Comparison of ENCODE assay signal across 8 cellular contexts in genomic region chr3:101574388-101575156, GRCh38. TPM values are rescaled to one million over a fixed set of nuclear protein-coding genes. Genes with fewer than 3 reads are reported as not detected.
A peak's percentile ranks its signal among the peaks of the same experiment; 100 is the strongest.
DNase-seq lines count a peak whose midpoint lies in the region; ATAC-seq and TF ChIP-seq lines count a peak whose summit lies in the region.

No MANE protein-coding gene starts in this region.

- TF ChIP-seq CTCF in A673 (conservative IDR thresholded peaks at IDR 0.05; ENCODE audit: low read depth, low read length) (no peak), GM12864 (IDR thresholded peaks at IDR 0.05; ENCODE audit: low read depth, low read length, missing control alignments) (no peak), WTC11 (IDR thresholded peaks at IDR 0.05) (no peak), epithelial cell of esophagus (IDR thresholded peaks at IDR 0.05; ENCODE audit: insufficient read depth, low read depth, low read length, missing control alignments) (no peak)

- ATAC-seq in HG02642 (IDR thresholded peaks at IDR 0.05; ENCODE audit: poor library complexity, unreplicated experiment) (peak; percentile 52), WTC11 (peak; percentile 57)

- CTCF ChIA-PET in A673 (lab: Charles Lee) = interaction anchor here (0.6 to 1.0 kb wide), 2 partner anchors 17 to 116 kb away, joined by 3 to 11 read pairs; no protein-coding TSS in a partner anchor
- CTCF ChIA-PET in WTC11 (lab: Charles Lee) = interaction anchor here (1.0 to 1.8 kb wide), 17 partner anchors 9 to 204 kb away, joined by 3 to 18 read pairs (median 4); partner anchors contain the start of genes CEP97, NXPE3 and TRMT10C

- TSS peak; percentile 45 for BruUV-seq in A673 (replicated peaks; lab: Mats Ljungman, UMichigan)

- intact Hi-C loops in A673 (cut with micrococcal nuclease; ENCODE audit: unreplicated experiment) = loop anchor here (5.0 kb wide), 1 partner anchor 103 kb away; the partner anchor contains the start of gene ZBTB11

- POLR2A ChIA-PET in A673 (lab: Charles Lee; ENCODE audit: low non-redundant PET) = interaction anchor here (0.6 to 0.7 kb wide), 2 partner anchors 34 to 1258 kb away, joined by 3 to 13 read pairs; no protein-coding TSS in a partner anchor
- POLR2A ChIA-PET in WTC11 (lab: Charles Lee) = interaction anchor here (0.5 to 3.1 kb wide), 6 partner anchors 9 to 114 kb away, joined by 3 to 31 read pairs (median 4); partner anchors contain the start of genes TRMT10C and ZBTB11

- H3K4me3 ChIP-seq in A673 (ENCODE audit: low read depth, low read length, poor library complexity, severe bottlenecking) = peak overlapping the region; percentile 84
- peak overlapping the region; percentile 65 for H3K4me3 ChIP-seq in GM12864 (ENCODE audit: low read depth, low read length)
- H3K4me3 ChIP-seq in epithelial cell of esophagus (ENCODE audit: low read length) = peak overlapping the region; percentile 96
- peak overlapping the region; percentile 80 for H3K4me3 ChIP-seq in mononuclear cell (ENCODE audit: low read length)

- peak overlapping the region; percentile 89 for H3K27ac Mint-ChIP-seq in WTC11

- peaks cover 12% of the 10 kb centered on the region for H3K36me3 ChIP-seq in A673 (ENCODE audit: insufficient read depth, low read length, poor library complexity, severe bottlenecking)

- no peaks in the 10 kb centered on the region for H3K9me3 Mint-ChIP-seq in WTC11

- H3K4me3 Mint-ChIP-seq in WTC11 = peak overlapping the region; percentile 99

- DNase-seq in A673 (ENCODE audit: low spot score) = peak; percentile 53
- DNase-seq in GM12864 (ENCODE audit: low read depth) = no peak
- DNase-seq in MV-4-11 (lab: John Stamatoyannopoulos, UW) = peak; percentile 20
- DNase-seq in WTC11 (ENCODE audit: low spot score) = peak; percentile 39
- DNase-seq in epithelial cell of esophagus (ENCODE audit: low read depth) = peak; percentile 44
- DNase-seq in substantia nigra (lab: John Stamatoyannopoulos, UW) = peak in 26 of 49 donors; percentile 6 to 79 (median 46)

- H3K27me3 Mint-ChIP-seq in WTC11 (ENCODE audit: low read depth) = no peaks in the 10 kb centered on the region

- H3K4me1 Mint-ChIP-seq in WTC11 = peaks cover 24% of the 10 kb centered on the region

- H3K27ac ChIP-seq in A673 (ENCODE audit: low read depth, low read length, poor library complexity, severe bottlenecking) (peak overlapping the region; percentile 92), substantia nigra (ENCODE audit: low read depth, low read length, poor library complexity, severe bottlenecking) (peak overlapping the region; percentile 91)

- H3K4me1 ChIP-seq in A673 (ENCODE audit: insufficient read depth, low read length, poor library complexity, severe bottlenecking) = peaks cover 16% of the 10 kb centered on the region
- H3K4me1 ChIP-seq in mononuclear cell (ENCODE audit: insufficient read depth, low read length) = peaks cover 30% of the 10 kb centered on the region

- no peaks in the 10 kb centered on the region for H3K27me3 ChIP-seq in A673 (replicated peaks; ENCODE audit: insufficient read depth, low read depth, low read length, poor library complexity)
- no peaks in the 10 kb centered on the region for H3K27me3 ChIP-seq in mononuclear cell (ENCODE audit: insufficient read depth, low read length)

- peaks cover 18% of the 10 kb centered on the region for H3K36me3 Mint-ChIP-seq in WTC11

- no peaks in the 10 kb centered on the region for H3K9me3 ChIP-seq in A673 (ENCODE audit: low read depth, low read length, poor library complexity, severe bottlenecking)
- no peaks in the 10 kb centered on the region for H3K9me3 ChIP-seq in mononuclear cell (ENCODE audit: low read depth, low read length)

TF ChIP-seq in WTC11, 78 proteins besides CTCF, POLR2A, EP300 and RAD21 (continues in another document):
- TF ChIP-seq ZNF232 (CRISPR knock-in tag; IDR thresholded peaks at IDR 0.05) (no peak), E2F4 (CRISPR knock-in tag; IDR thresholded peaks at IDR 0.05; ENCODE audit: borderline replicate concordance, low read depth) (peak; percentile 61), SP1 (CRISPR knock-in tag; conservative IDR thresholded peaks at IDR 0.05) (peak; percentile 21; the same call in 1 of the 2 replicates), ZNF425 (CRISPR knock-in tag; conservative IDR thresholded peaks at IDR 0.05) (no peak), ZNF416 (CRISPR knock-in tag; IDR thresholded peaks at IDR 0.05) (0 out of 2 replicates have a peak, but pooled peaks have one; percentile 20), ZNF512 (CRISPR knock-in tag; IDR thresholded peaks at IDR 0.05; ENCODE audit: borderline replicate concordance) (0 out of 2 replicates have a peak, but pooled peaks have one; percentile 54), CREB1 (CRISPR knock-in tag; IDR thresholded peaks at IDR 0.05) (no peak), KAT7 (CRISPR knock-in tag; IDR thresholded peaks at IDR 0.05; ENCODE audit: borderline replicate concordance) (0 out of 2 replicates have a peak, but pooled peaks have one; percentile 11), TCF7 (CRISPR knock-in tag; IDR thresholded peaks at IDR 0.05; ENCODE audit: low read depth) (peak; percentile 89; the same call in 1 of the 2 replicates), FOXP1 (CRISPR knock-in tag; IDR thresholded peaks at IDR 0.05; ENCODE audit: borderline replicate concordance) (peak; percentile 72; the same call in 1 of the 2 replicates), PRDM15 (CRISPR knock-in tag; IDR thresholded peaks at IDR 0.05) (0 out of 2 replicates have a peak, but pooled peaks have one; percentile 17), TP53 (CRISPR knock-in tag; IDR thresholded peaks at IDR 0.05) (0 out of 2 replicates have a peak, but pooled peaks have one; percentile 42)

RNA-seq across cellular contexts. Expression of gene PCNP, which starts 0.6 kb away (rescaled TPM):
- total RNA-seq in A673 (2021) = 194 and 201 TPM in 2 replicates
- 187 to 193 TPM (median 192 TPM) in 3 replicates for total RNA-seq in WTC11 (2021)
- total RNA-seq in mononuclear cell = 193 TPM

RNA-seq across cellular contexts. Expression of gene TRMT10C, which starts 12.9 kb away (rescaled TPM):
- 36.7 and 41.9 TPM in 2 replicates for total RNA-seq in A673 (2021)
- 35.2 to 41.7 TPM (median 36.3 TPM) in 3 replicates for total RNA-seq in WTC11 (2021)
- 45.4 TPM for total RNA-seq in mononuclear cell
